1 cellular context compared by ENCODE assay signal in the genomic region with DNA sequence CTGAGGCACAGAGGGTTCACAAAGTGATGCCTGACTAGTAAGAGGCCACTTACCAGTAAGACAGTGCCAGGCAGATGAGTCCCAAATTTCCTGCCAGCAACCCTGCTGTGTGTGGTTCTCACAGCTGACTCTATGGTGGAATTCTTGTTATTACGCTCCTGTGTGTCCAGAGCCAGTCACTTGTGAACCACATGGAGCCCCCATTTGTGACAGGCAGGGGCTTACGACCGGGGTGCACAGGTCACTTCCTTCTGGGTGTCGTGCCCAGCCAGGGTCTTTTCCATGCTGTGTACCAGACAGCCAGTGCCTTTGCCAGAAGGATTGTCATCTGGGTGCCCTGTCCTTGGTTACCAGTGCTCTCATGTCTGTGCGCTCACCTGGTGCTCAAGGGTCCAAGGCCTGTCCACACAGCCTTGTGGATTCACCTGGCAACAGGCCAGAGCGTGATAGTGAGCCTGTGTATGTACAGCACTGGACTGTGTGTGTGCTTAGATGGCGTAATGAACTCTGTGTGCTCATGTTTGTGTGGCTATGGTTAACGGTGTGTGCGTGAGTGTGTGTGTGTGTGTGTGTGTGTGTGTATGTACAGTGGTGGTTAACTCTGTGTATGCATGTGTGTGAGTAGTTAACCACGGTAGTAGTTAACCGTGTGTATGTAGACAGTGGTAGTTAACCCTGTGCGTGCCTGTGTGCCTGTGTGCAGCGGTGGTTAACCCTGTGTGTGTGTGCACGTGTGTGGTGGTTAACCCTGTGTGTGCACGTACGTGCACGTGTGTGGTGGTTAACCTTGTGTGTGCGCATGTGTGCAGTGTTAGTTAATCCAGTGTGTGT.
TF ChIP-seq lines count a peak whose summit lies in the region.

No MANE protein-coding gene starts in this region.

TF ChIP-seq in K562, 482 proteins besides CTCF, POLR2A, EP300 and RAD21 (continued from another document):
- TF ChIP-seq POLR3A (IDR thresholded peaks at IDR 0.05; ENCODE audit: borderline replicate concordance, extremely low read depth, insufficient read depth, insufficient read length) (no peak), ZNF347 (CRISPR knock-in tag; IDR thresholded peaks at IDR 0.05; ENCODE audit: low read depth) (no peak), NFIC (IDR thresholded peaks at IDR 0.05) (peak; percentile 71), C11orf30 (IDR thresholded peaks at IDR 0.05; ENCODE audit: low read depth) (no peak), GATA2 (CRISPR knock-in tag; IDR thresholded peaks at IDR 0.05) (no peak)
- TF ChIP-seq, protein P1, sequence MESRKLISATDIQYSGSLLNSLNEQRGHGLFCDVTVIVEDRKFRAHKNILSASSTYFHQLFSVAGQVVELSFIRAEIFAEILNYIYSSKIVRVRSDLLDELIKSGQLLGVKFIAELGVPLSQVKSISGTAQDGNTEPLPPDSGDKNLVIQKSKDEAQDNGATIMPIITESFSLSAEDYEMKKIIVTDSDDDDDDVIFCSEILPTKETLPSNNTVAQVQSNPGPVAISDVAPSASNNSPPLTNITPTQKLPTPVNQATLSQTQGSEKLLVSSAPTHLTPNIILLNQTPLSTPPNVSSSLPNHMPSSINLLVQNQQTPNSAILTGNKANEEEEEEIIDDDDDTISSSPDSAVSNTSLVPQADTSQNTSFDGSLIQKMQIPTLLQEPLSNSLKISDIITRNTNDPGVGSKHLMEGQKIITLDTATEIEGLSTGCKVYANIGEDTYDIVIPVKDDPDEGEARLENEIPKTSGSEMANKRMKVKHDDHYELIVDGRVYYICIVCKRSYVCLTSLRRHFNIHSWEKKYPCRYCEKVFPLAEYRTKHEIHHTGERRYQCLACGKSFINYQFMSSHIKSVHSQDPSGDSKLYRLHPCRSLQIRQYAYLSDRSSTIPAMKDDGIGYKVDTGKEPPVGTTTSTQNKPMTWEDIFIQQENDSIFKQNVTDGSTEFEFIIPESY (CRISPR knock-in tag; IDR thresholded peaks at IDR 0.05), result peak; percentile 40; the same call in 1 of the 2 replicates
- TF ChIP-seq, protein P2, sequence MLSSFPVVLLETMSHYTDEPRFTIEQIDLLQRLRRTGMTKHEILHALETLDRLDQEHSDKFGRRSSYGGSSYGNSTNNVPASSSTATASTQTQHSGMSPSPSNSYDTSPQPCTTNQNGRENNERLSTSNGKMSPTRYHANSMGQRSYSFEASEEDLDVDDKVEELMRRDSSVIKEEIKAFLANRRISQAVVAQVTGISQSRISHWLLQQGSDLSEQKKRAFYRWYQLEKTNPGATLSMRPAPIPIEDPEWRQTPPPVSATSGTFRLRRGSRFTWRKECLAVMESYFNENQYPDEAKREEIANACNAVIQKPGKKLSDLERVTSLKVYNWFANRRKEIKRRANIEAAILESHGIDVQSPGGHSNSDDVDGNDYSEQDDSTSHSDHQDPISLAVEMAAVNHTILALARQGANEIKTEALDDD (IDR thresholded peaks at IDR 0.05), result peak; percentile 70
